In genomic region chr9:84781431-84781830, GRCh38 we compare ENCODE assay signal across 9 cellular contexts.
DNase-seq lines count a peak whose midpoint lies in the region; ATAC-seq and TF ChIP-seq lines count a peak whose summit lies in the region.
"Had no signal": no experiment of that assay in that cellular context is flagged by ENCODE, and none has a peak within 500 bp of the region (broad histone marks: within the 10 kb centered on the region; RNA-seq: fewer than 3 reads in every experiment).

No MANE protein-coding gene starts in this region.

- no peak overlapping the region for H3K14ac ChIP-seq in mesenchymal stem cell (ENCODE audit: low read length in 2 of 2)

- peak; percentile 39 for TF ChIP-seq CTCF in HFF-Myc (IDR thresholded peaks at IDR 0.05; ENCODE audit: low read depth, low read length, missing control alignments)

- ATAC-seq in HG03460 (IDR thresholded peaks at IDR 0.05; ENCODE audit: unreplicated experiment), result no peak

- H2BK12ac ChIP-seq in mesenchymal stem cell (ENCODE audit: low read length in 2 of 2), result no peak overlapping the region

- H2BK15ac ChIP-seq in mesenchymal stem cell (ENCODE audit: low read depth, poor library complexity, severe bottlenecking), result no peak overlapping the region

- no peak overlapping the region for H4K8ac ChIP-seq in mesenchymal stem cell (ENCODE audit: low read length)

- 67% methylated on average over 1 of the region's 2 CpGs for WGBS in mesenchymal stem cell

- H3K4me3 ChIP-seq in HFF-Myc (replicated peaks; ENCODE audit: low read depth, low read length), result no peak overlapping the region
- H3K4me3 ChIP-seq in adipocyte (ENCODE audit: low read length), result no peak overlapping the region
- H3K4me3 ChIP-seq in mesenchymal stem cell (ENCODE audit: insufficient read depth in 1 of 2, low read depth in 1 of 2, low read length in 2 of 2), result no peak overlapping the region

- no peak overlapping the region for H2BK120ac ChIP-seq in mesenchymal stem cell (ENCODE audit: low read depth, low read length)

- no peak overlapping the region for H3K23ac ChIP-seq in mesenchymal stem cell (ENCODE audit: low read length in 2 of 2)

- H3K27ac ChIP-seq in mesenchymal stem cell (ENCODE audit: low read length, poor library complexity, severe bottlenecking), result no peak overlapping the region

- no peak overlapping the region for H2AK5ac ChIP-seq in mesenchymal stem cell (ENCODE audit: low read length, severe bottlenecking)

- no peaks in the 10 kb centered on the region for H3K9me3 ChIP-seq in adipocyte (ENCODE audit: control insufficient read depth, low read length)
- H3K9me3 ChIP-seq in mesenchymal stem cell (ENCODE audit: control insufficient read depth, low read length), result no peaks in the 10 kb centered on the region

- no peak overlapping the region for H4K91ac ChIP-seq in mesenchymal stem cell (ENCODE audit: low read length)

- no peak overlapping the region for H3K9ac ChIP-seq in adipocyte (ENCODE audit: low read length)
- H3K9ac ChIP-seq in mesenchymal stem cell (ENCODE audit: low read length), result no peak overlapping the region

- no peak overlapping the region for H2AFZ ChIP-seq in mesenchymal stem cell (ENCODE audit: low read depth, low read length)

- H3K36me3 ChIP-seq in adipocyte (ENCODE audit: control insufficient read depth, insufficient read depth, low read length, severe bottlenecking) (no peaks in the 10 kb centered on the region), mesenchymal stem cell (ENCODE audit: control insufficient read depth in 1 of 2, insufficient read depth in 2 of 2, low read depth in 1 of 2, low read length in 2 of 2) (no peaks in the 10 kb centered on the region)

- no peak overlapping the region for H3K4me2 ChIP-seq in mesenchymal stem cell (ENCODE audit: low read length, poor library complexity, severe bottlenecking)

- H3K27me3 ChIP-seq in adipocyte (replicated peaks; ENCODE audit: control insufficient read depth, insufficient read depth, low read length), result peaks cover 4% of the 10 kb centered on the region
- peaks cover 0 to 52% of the 10 kb centered on the region in 2 experiments for H3K27me3 ChIP-seq in mesenchymal stem cell (ENCODE audit: control insufficient read depth in 1 of 2, insufficient read depth in 1 of 2, low read length in 2 of 2)

- no peak overlapping the region for H3K18ac ChIP-seq in mesenchymal stem cell (ENCODE audit: low read depth in 1 of 2, low read length in 2 of 2)

- no peaks in the 10 kb centered on the region for H3K79me1 ChIP-seq in mesenchymal stem cell (replicated peaks; ENCODE audit: low read length, poor library complexity, severe bottlenecking)

- DNase-seq in ELR (ENCODE audit: low read depth), result peak; percentile 9
- no peak for DNase-seq in HFF-Myc (ENCODE audit: extremely low read depth, low read depth)
- DNase-seq in adipocyte (ENCODE audit: low read depth), result peak; percentile 2
- peak; percentile 10 for DNase-seq in mesenchymal stem cell
- no peak for DNase-seq in HK-2 (ENCODE audit: unreplicated experiment)
- no peak for DNase-seq in NCI-H128 (lab: John Stamatoyannopoulos, UW; ENCODE audit: unreplicated experiment)
- no peak for DNase-seq in SKM-1 (lab: John Stamatoyannopoulos, UW; ENCODE audit: unreplicated experiment)
- DNase-seq: activated naive CD8-positive, alpha-beta T cell treated with anti-CD3 and anti-CD28 coated beads for 36 hours had no signal

- H2BK5ac ChIP-seq in mesenchymal stem cell (ENCODE audit: low read depth, low read length, poor library complexity, severe bottlenecking), result no peak overlapping the region

- no peak overlapping the region for H3K4ac ChIP-seq in mesenchymal stem cell (ENCODE audit: low read depth in 1 of 2, low read length in 2 of 2)

- H3K4me1 ChIP-seq in adipocyte (ENCODE audit: control insufficient read depth, insufficient read depth, low read length) (peaks cover 7% of the 10 kb centered on the region), mesenchymal stem cell (ENCODE audit: control insufficient read depth, insufficient read depth, low read depth, low read length) (no peaks in the 10 kb centered on the region)

Comparison
In these comparisons a context has a peak if more than half of its experiments do, and no peak if none do; other contexts are left out.
1. DNase-seq: peak in ELR (single experiment), adipocyte (single experiment) and mesenchymal stem cell (single experiment); none in HFF-Myc (single experiment), HK-2 (single experiment), NCI-H128 (single experiment) and SKM-1 (single experiment).